In the genomic region with DNA sequence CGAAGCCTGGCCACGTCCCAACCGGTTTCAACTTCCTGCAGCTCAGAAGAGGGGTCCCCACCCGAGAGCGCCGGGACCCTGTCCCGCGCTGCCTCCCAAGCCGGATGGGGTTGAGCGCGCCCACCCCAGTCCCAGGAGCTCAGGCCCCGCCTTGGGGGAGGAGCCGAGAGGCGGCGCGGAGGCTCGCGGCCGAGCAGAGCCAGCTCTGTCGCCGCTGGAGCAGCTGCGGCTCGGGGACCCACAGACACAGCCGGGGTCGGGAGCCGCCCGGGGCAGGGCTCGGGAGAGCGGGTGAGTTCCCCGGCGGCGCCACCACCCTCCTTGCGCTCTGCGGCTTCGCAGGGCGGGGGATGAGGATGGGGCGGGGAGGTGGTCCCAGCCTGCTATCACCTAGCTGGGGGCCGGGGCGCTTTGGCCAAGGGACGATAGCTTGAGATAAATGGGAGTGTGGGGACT, we compare ENCODE assay signal across 8 cellular contexts. TPM values are rescaled to one million over a fixed set of nuclear protein-coding genes. Genes with fewer than 3 reads are reported as not detected.
DNase-seq lines count a peak whose midpoint lies in the region; ATAC-seq and TF ChIP-seq lines count a peak whose summit lies in the region.

TSS of gene PPP1R16B (plus strand) at position 196 of the 456 bp plus-strand sequence. CDS start 30,229 bp downstream, outside the sequence.

- CTCF ChIA-PET in OCI-LY7 (lab: Charles Lee; ENCODE audit: unreplicated experiment), result interaction anchor here (0.8 to 1.3 kb wide), 3 partner anchors 52 to 88 kb away, joined by 3 to 6 read pairs (median 4); no protein-coding TSS in a partner anchor

- H3K27ac Mint-ChIP-seq in activated T-helper 17 cell treated with anti-CD3 and anti-CD28 coated beads, Interleukin-2, amount 50 U/mL, for 72 hours, result peak within 1 kb of the TSS; percentile 97
- no peak within 1 kb of the TSS for H3K27ac Mint-ChIP-seq in osteocyte (ENCODE audit: unreplicated experiment)

- H3K27me3 Mint-ChIP-seq in activated T-helper 17 cell treated with anti-CD3 and anti-CD28 coated beads, Interleukin-2, amount 50 U/mL, for 72 hours, result no peaks in the 10 kb centered on the region
- peaks cover 33% of the 10 kb centered on the region for H3K27me3 Mint-ChIP-seq in osteocyte (ENCODE audit: unreplicated experiment)

- H3K9me3 ChIP-seq in OCI-LY7 (ENCODE audit: low read length), result no peaks in the 10 kb centered on the region

- peak; percentile 63 for ATAC-seq in GM18511 (IDR thresholded peaks at IDR 0.05; ENCODE audit: unreplicated experiment)
- ATAC-seq in HG02885 (IDR thresholded peaks at IDR 0.05; ENCODE audit: poor library complexity, unreplicated experiment), result peak; percentile 62
- peak; percentile 80 for ATAC-seq in activated T-helper 17 cell treated with anti-CD3 and anti-CD28 coated beads, Interleukin-2, amount 50 U/mL, for 72 hours (replicated peaks)

- no peak for TF ChIP-seq CTCF in OCI-LY7 (conservative IDR thresholded peaks at IDR 0.05; ENCODE audit: low read length)
- TF ChIP-seq CTCF in osteocyte (IDR thresholded peaks at IDR 0.05), result no peak

- peak within 1 kb of the TSS; percentile 98 for H3K4me3 ChIP-seq in OCI-LY7 (ENCODE audit: low read depth, low read length, poor library complexity, severe bottlenecking)

- peaks cover 47% of the 10 kb centered on the region for H3K79me2 ChIP-seq in OCI-LY7 (ENCODE audit: insufficient read depth, low read depth, low read length)

- peaks cover 32% of the 10 kb centered on the region for H3K4me1 Mint-ChIP-seq in activated T-helper 17 cell treated with anti-CD3 and anti-CD28 coated beads, Interleukin-2, amount 50 U/mL, for 72 hours
- H3K4me1 Mint-ChIP-seq in osteocyte (ENCODE audit: unreplicated experiment), result peaks cover 5% of the 10 kb centered on the region

- no peaks in the 10 kb centered on the region for H3K9me3 Mint-ChIP-seq in activated T-helper 17 cell treated with anti-CD3 and anti-CD28 coated beads, Interleukin-2, amount 50 U/mL, for 72 hours
- H3K9me3 Mint-ChIP-seq in osteocyte (ENCODE audit: unreplicated experiment), result no peaks in the 10 kb centered on the region

- POLR2A ChIA-PET in OCI-LY7 (lab: Charles Lee), result interaction anchor here (0.6 to 4.9 kb wide), 15 partner anchors 15 to 112 kb away, joined by 3 to 39 read pairs (median 4); no protein-coding TSS in a partner anchor

- H3K9me2 ChIP-seq in OCI-LY7 (ENCODE audit: insufficient read depth, low read length), result no peaks in the 10 kb centered on the region

- H3K4me1 ChIP-seq in OCI-LY7 (ENCODE audit: insufficient read depth, low read length, poor library complexity, severe bottlenecking), result peaks cover 51% of the 10 kb centered on the region

- peak within 1 kb of the TSS; percentile 98 for H3K4me2 ChIP-seq in OCI-LY7 (ENCODE audit: low read length)

- peak within 1 kb of the TSS; percentile 78 for H2AFZ ChIP-seq in OCI-LY7 (ENCODE audit: low read length)

- H3K36me3 Mint-ChIP-seq in activated T-helper 17 cell treated with anti-CD3 and anti-CD28 coated beads, Interleukin-2, amount 50 U/mL, for 72 hours (ENCODE audit: low read depth), result peaks cover 53% of the 10 kb centered on the region
- no peaks in the 10 kb centered on the region for H3K36me3 Mint-ChIP-seq in osteocyte (ENCODE audit: unreplicated experiment)

- peak within 1 kb of the TSS; percentile 89 for H3K4me3 Mint-ChIP-seq in activated T-helper 17 cell treated with anti-CD3 and anti-CD28 coated beads, Interleukin-2, amount 50 U/mL, for 72 hours
- peak within 1 kb of the TSS; percentile 67 for H3K4me3 Mint-ChIP-seq in osteocyte (ENCODE audit: unreplicated experiment)

- intact Hi-C loops in OCI-LY7 (cut with micrococcal nuclease; ENCODE audit: unreplicated experiment), result loop anchor here (1.0 to 10.0 kb wide), 4 partner anchors 37 to 239 kb away; partner anchors contain the start of gene DHX35

- peak within 1 kb of the TSS; percentile 79 for H3K27ac ChIP-seq in OCI-LY7 (ENCODE audit: low read depth, low read length, poor library complexity, severe bottlenecking)
- peak within 1 kb of the TSS; percentile 95 for H3K27ac ChIP-seq in temporal lobe (ENCODE audit: low read depth, low read length)

- BruUV-seq in OCI-LY7 (replicated peaks; lab: Mats Ljungman, UMichigan), result no TSS peak

- DNase-seq in OCI-LY7 (ENCODE audit: low spot score) (peak; percentile 90), globus pallidus (ENCODE audit: low spot score) (peak; percentile 85), osteocyte (ENCODE audit: extremely low spot score, unreplicated experiment) (no peak), DMS153 treated with DMSO at 0.1 percent for 48 hours (lab: John Stamatoyannopoulos, UW; ENCODE audit: unreplicated experiment) (no peak)

- H3K36me3 ChIP-seq in OCI-LY7 (ENCODE audit: insufficient read depth, low read length), result peaks cover 25% of the 10 kb centered on the region

- H4K20me1 ChIP-seq in OCI-LY7 (ENCODE audit: insufficient read depth, low read length), result 0 out of 2 replicates have a peak, but pooled peaks cover 15% of the 10 kb centered on the region

RNA-seq across cellular contexts. Expression of gene PPP1R16B, which starts in this region (rescaled TPM):
- 44.3 and 49.7 TPM in 2 replicates for total RNA-seq in OCI-LY7 (2014; rRNA removed; shearing (Covaris generic))
- total RNA-seq in OCI-LY7 (2022) (41.3 and 45.4 TPM in 2 replicates), osteocyte (not detected in 2 replicates), temporal lobe (10.1 TPM)
- 10 to 100 TPM; 77.2 to 79.5 TPM for total RNA-seq in activated T-helper 17 cell treated with anti-CD3 and anti-CD28 coated beads, Interleukin-2, amount 50 U/mL, for 72 hours

Comparison
In these comparisons a context has a peak if more than half of its experiments do, and no peak if none do; other contexts are left out.
1. RNA of gene PPP1R16B (total RNA-seq): 77.2 to 79.5 TPM in activated T-helper 17 cell treated with anti-CD3 and anti-CD28 coated beads, Interleukin-2, amount 50 U/mL, for 72 hours, 41.3 to 49.7 TPM in OCI-LY7 and 10.1 TPM in temporal lobe (single experiment); not detected in osteocyte; every median in the first group is over 10 times any median in the second.
2. DNase-seq: peak in OCI-LY7 (single experiment) and globus pallidus (single experiment); none in osteocyte (single experiment) and DMS153 treated with DMSO at 0.1 percent for 48 hours (single experiment).
3. Peak in every context shown above with its lines, with median percentiles within 50 percentile points of each other: ATAC-seq.